12 cellular contexts compared by ENCODE assay signal in genomic region chrX:136170109-136170800, GRCh38. TPM values are rescaled to one million over a fixed set of nuclear protein-coding genes. Genes with fewer than 3 reads are reported as not detected.
DNase-seq lines count a peak whose midpoint lies in the region; FAIRE-seq and TF ChIP-seq lines count a peak whose summit lies in the region.
"Had no signal": no experiment of that assay in that cellular context is flagged by ENCODE, and none has a peak within 500 bp of the region (broad histone marks: within the 10 kb centered on the region; RNA-seq: fewer than 3 reads in every experiment).

No MANE protein-coding gene starts in this region.

- no peaks in the 10 kb centered on the region for H3K36me3 Mint-ChIP-seq in neural progenitor cell
- H3K36me3 Mint-ChIP-seq in activated naive CD4-positive, alpha-beta T cell treated with anti-CD3 and anti-CD28 coated beads, Interleukin-2, amount 10 ng/mL, durations not matched to agents 7 days and 5 days = no peaks in the 10 kb centered on the region
- H3K36me3 Mint-ChIP-seq: IgD-negative memory B cell, immature natural killer cell had no signal

- H3K27ac Mint-ChIP-seq in neural progenitor cell = peak overlapping the region; percentile 48
- no peak overlapping the region for H3K27ac Mint-ChIP-seq in activated naive CD4-positive, alpha-beta T cell treated with anti-CD3 and anti-CD28 coated beads, Interleukin-2, amount 10 ng/mL, durations not matched to agents 7 days and 5 days
- H3K27ac Mint-ChIP-seq: activated B cell treated with CpG ODN at 0.5 μM for 24 hours, IgD-negative memory B cell, immature natural killer cell had no signal

- H3K4me3 ChIP-seq in AG04449 (ENCODE audit: low read depth, low read length) = no peak overlapping the region
- H3K4me3 ChIP-seq in SK-N-SH (ENCODE audit: low read depth in 2 of 2, low read length in 1 of 2) = no peak overlapping the region
- H3K4me3 ChIP-seq in fibroblast of villous mesenchyme (ENCODE audit: low read depth, low read length) = peak overlapping the region; percentile 9
- no peak overlapping the region for H3K4me3 ChIP-seq in neural progenitor cell
- H3K4me3 ChIP-seq: BLaER1 treated with 17β-estradiol and CSF1 and Interleukin-3, amounts not matched to agents 10 nM and 100 nM had no signal

- no peak for FAIRE-seq in GM12892 (lab: Jason Lieb, UNC)

- H3K27ac ChIP-seq in SK-N-SH (ENCODE audit: low read depth in 2 of 2, low read length in 1 of 2) = peak overlapping the region; percentile 54 to 80; a peak in 3 of 4 replicates
- H3K27ac ChIP-seq in neural progenitor cell = no peak overlapping the region
- H3K27ac ChIP-seq: BLaER1 treated with 17β-estradiol and CSF1 and Interleukin-3, amounts not matched to agents 10 nM and 100 nM had no signal

- no peak for DNase-seq in AG04449 (ENCODE audit: low read depth, low spot score)
- no peak for DNase-seq in SK-N-SH
- DNase-seq in fibroblast of villous mesenchyme (ENCODE audit: low read depth) = peak; percentile 58
- no peak for DNase-seq in neural progenitor cell (ENCODE audit: low spot score)
- DNase-seq in SK-N-DZ (ENCODE audit: low spot score) = no peak
- no peak for DNase-seq in GM12892 (ENCODE audit: insufficient read length)
- no peak for DNase-seq in activated naive CD4-positive, alpha-beta T cell treated with anti-CD3 and anti-CD28 coated beads, Interleukin-2, amount 10 ng/mL, durations not matched to agents 7 days and 5 days
- DNase-seq in HEK293T (ENCODE audit: extremely low spot score) = no peak
- DNase-seq: activated B cell treated with CpG ODN at 0.5 μM for 24 hours, immature natural killer cell had no signal

- peaks cover 11 to 16% of the 10 kb centered on the region in 2 experiments for H3K4me1 ChIP-seq in SK-N-SH (ENCODE audit: control insufficient read depth in 1 of 2, insufficient read depth in 2 of 2, low read depth in 1 of 2, low read length in 1 of 2)
- H3K4me1 ChIP-seq in neural progenitor cell = peaks cover 13% of the 10 kb centered on the region

- H3K9me2 ChIP-seq in SK-N-SH = no peaks in the 10 kb centered on the region

- H3K4me2 ChIP-seq in SK-N-SH = peak overlapping the region; percentile 26
- H3K4me2 ChIP-seq in neural progenitor cell = no peak overlapping the region

- peak overlapping the region; percentile 51 for H3K4me3 Mint-ChIP-seq in neural progenitor cell
- no peak overlapping the region for H3K4me3 Mint-ChIP-seq in activated naive CD4-positive, alpha-beta T cell treated with anti-CD3 and anti-CD28 coated beads, Interleukin-2, amount 10 ng/mL, durations not matched to agents 7 days and 5 days
- H3K4me3 Mint-ChIP-seq: activated B cell treated with CpG ODN at 0.5 μM for 24 hours, IgD-negative memory B cell, immature natural killer cell had no signal

- no peak for TF ChIP-seq RAD21 in SK-N-SH (IDR thresholded peaks at IDR 0.05; ENCODE audit: low read length)

- no peak for TF ChIP-seq EP300 in SK-N-SH (IDR thresholded peaks at IDR 0.05; ENCODE audit: borderline replicate concordance in 1 of 2, low read depth in 1 of 2, low read length in 1 of 2)

- H2AFZ ChIP-seq in SK-N-SH (ENCODE audit: low read depth) (no peak overlapping the region), neural progenitor cell (replicated peaks) (no peak overlapping the region)

- peak; percentile 24 for TF ChIP-seq CTCF in AG04449 (IDR thresholded peaks at IDR 0.05; ENCODE audit: insufficient read depth, low read length, missing control alignments)
- peak; percentile 16; the same call in 1 of the 2 replicates for TF ChIP-seq CTCF in SK-N-SH (IDR thresholded peaks at IDR 0.05)
- peak; percentile 45 for TF ChIP-seq CTCF in fibroblast of villous mesenchyme (IDR thresholded peaks at IDR 0.05; ENCODE audit: insufficient read depth, low read depth, low read length)
- TF ChIP-seq CTCF in neural progenitor cell (IDR thresholded peaks at IDR 0.05) = no peak

- H3K79me2 ChIP-seq in SK-N-SH (ENCODE audit: insufficient read depth) = no peaks in the 10 kb centered on the region
- H3K79me2 ChIP-seq in neural progenitor cell (ENCODE audit: low read depth) = no peaks in the 10 kb centered on the region

- peaks cover 56% of the 10 kb centered on the region for H3K4me1 Mint-ChIP-seq in neural progenitor cell
- no peaks in the 10 kb centered on the region for H3K4me1 Mint-ChIP-seq in activated naive CD4-positive, alpha-beta T cell treated with anti-CD3 and anti-CD28 coated beads, Interleukin-2, amount 10 ng/mL, durations not matched to agents 7 days and 5 days
- H3K4me1 Mint-ChIP-seq: activated B cell treated with CpG ODN at 0.5 μM for 24 hours, IgD-negative memory B cell, immature natural killer cell had no signal

- POLR2A ChIA-PET in AG04449 (lab: Yijun Ruan, JAX) = interaction anchor here (1.0 to 1.3 kb wide), 2 partner anchors 26 to 45 kb away, joined by 3 to 4 read pairs; no protein-coding TSS in a partner anchor
- POLR2A ChIA-PET in SK-N-SH (lab: Yijun Ruan, JAX) = no interaction called here
- POLR2A ChIA-PET in HEK293T (lab: Yijun Ruan, JAX) = interaction anchor here (0.6 to 1.6 kb wide), 7 partner anchors 15 to 110 kb away, joined by 3 to 7 read pairs (median 4); no protein-coding TSS in a partner anchor

- TF ChIP-seq POLR2A in GM12892 (IDR thresholded peaks at IDR 0.05; ENCODE audit: low read depth, low read length) = no peak

- CTCF ChIA-PET in AG04449 (lab: Yijun Ruan, JAX) (interaction anchor here (1.2 to 3.6 kb wide), 4 partner anchors 11 to 142 kb away, joined by 3 to 30 read pairs (median 17); no protein-coding TSS in a partner anchor), SK-N-SH (lab: Yijun Ruan, JAX) (interaction anchor here (1.1 kb wide), 1 partner anchor 8 kb away, joined by 5 read pairs; no protein-coding TSS in a partner anchor), HEK293T (lab: Yijun Ruan, JAX) (interaction anchor here (0.7 to 1.2 kb wide), 5 partner anchors 97 to 406 kb away, joined by 3 to 5 read pairs (median 5); no protein-coding TSS in a partner anchor)
- CTCF ChIA-PET in activated naive CD4-positive, alpha-beta T cell treated with anti-CD3 and anti-CD28 coated beads, Interleukin-2, amount 10 ng/mL, durations not matched to agents 7 days and 5 days (lab: Charles Lee) = interaction anchor here (1.3 to 1.4 kb wide), 2 partner anchors 8 to 39 kb away, joined by 4 to 6 read pairs; no protein-coding TSS in a partner anchor

- H3K9me3 Mint-ChIP-seq in neural progenitor cell = peaks cover 7% of the 10 kb centered on the region
- H3K9me3 Mint-ChIP-seq in activated naive CD4-positive, alpha-beta T cell treated with anti-CD3 and anti-CD28 coated beads, Interleukin-2, amount 10 ng/mL, durations not matched to agents 7 days and 5 days = no peaks in the 10 kb centered on the region
- H3K9me3 Mint-ChIP-seq: activated B cell treated with CpG ODN at 0.5 μM for 24 hours, IgD-negative memory B cell, immature natural killer cell had no signal

- H3K27me3 ChIP-seq in SK-N-SH (ENCODE audit: insufficient read depth) (peaks cover 6% of the 10 kb centered on the region; the same call in 1 of the 2 replicates), neural progenitor cell (no peaks in the 10 kb centered on the region)

- H4K20me1 ChIP-seq in SK-N-SH (ENCODE audit: insufficient read depth) = no peaks in the 10 kb centered on the region
- H4K20me1 ChIP-seq in neural progenitor cell (ENCODE audit: low read depth) = peaks cover 16% of the 10 kb centered on the region

- no peaks in the 10 kb centered on the region for H3K9me3 ChIP-seq in SK-N-SH
- H3K9me3 ChIP-seq in neural progenitor cell (ENCODE audit: low read depth) = no peaks in the 10 kb centered on the region
- H3K9me3 ChIP-seq: BLaER1 treated with 17β-estradiol and CSF1 and Interleukin-3, amounts not matched to agents 10 nM and 100 nM had no signal

- H3K9ac ChIP-seq in SK-N-SH (peak overlapping the region; percentile 6; the same call in 1 of the 2 replicates), neural progenitor cell (no peak overlapping the region)
- H3K9ac ChIP-seq: BLaER1 treated with 17β-estradiol and CSF1 and Interleukin-3, amounts not matched to agents 10 nM and 100 nM had no signal

- WGBS in SK-N-SH (ENCODE audit: low lambda C conversion rate) = 53% methylated on average over 9 of the region's 9 CpGs

- H3K27me3 Mint-ChIP-seq in neural progenitor cell (ENCODE audit: insufficient read depth, low read depth) = peaks cover 6% of the 10 kb centered on the region
- no peaks in the 10 kb centered on the region for H3K27me3 Mint-ChIP-seq in activated naive CD4-positive, alpha-beta T cell treated with anti-CD3 and anti-CD28 coated beads, Interleukin-2, amount 10 ng/mL, durations not matched to agents 7 days and 5 days
- H3K27me3 Mint-ChIP-seq: activated B cell treated with CpG ODN at 0.5 μM for 24 hours had no signal

- H3F3A ChIP-seq in SK-N-SH (replicated peaks; ENCODE audit: insufficient read depth) (peaks cover 5% of the 10 kb centered on the region), neural progenitor cell (ENCODE audit: low read depth) (no peaks in the 10 kb centered on the region)

- H3K36me3 ChIP-seq in SK-N-SH (replicated peaks in 1 of 2; ENCODE audit: control insufficient read depth in 1 of 2, insufficient read depth in 2 of 2, low read length in 1 of 2) (no peaks in the 10 kb centered on the region), neural progenitor cell (no peaks in the 10 kb centered on the region)

TF ChIP-seq in HEK293T, 16 proteins besides CTCF, POLR2A, EP300 and RAD21 (continues in another document):
- TF ChIP-seq BHLHE40 (IDR thresholded peaks at IDR 0.05; ENCODE audit: borderline replicate concordance) (no peak), ELF4 (IDR thresholded peaks at IDR 0.05) (no peak), CTBP1 (IDR thresholded peaks at IDR 0.05; ENCODE audit: borderline replicate concordance) (no peak), ZNF384 (IDR thresholded peaks at IDR 0.05) (no peak), NFRKB (IDR thresholded peaks at IDR 0.05) (no peak), FOXA1 (IDR thresholded peaks at IDR 0.05) (no peak), TARDBP (IDR thresholded peaks at IDR 0.05) (no peak), SUZ12 (IDR thresholded peaks at IDR 0.05) (no peak), L3MBTL2 (conservative IDR thresholded peaks at IDR 0.05) (no peak)

RNA-seq across cellular contexts. Expression of gene FHL1, which starts 22.9 kb away (rescaled TPM):
- 57.8 and 71.6 TPM in 2 replicates for polyA plus RNA-seq in SK-N-SH (2012; rRNA removed)
- 62.3 and 69.9 TPM in 2 replicates for polyA plus RNA-seq in SK-N-SH (2012; cell fraction: cytosol; rRNA removed)
- 85.6 and 123 TPM in 2 replicates for polyA plus RNA-seq in SK-N-SH (2012; cell fraction: nucleus; rRNA removed)
- 69.6 and 104 TPM in 2 replicates for total RNA-seq in fibroblast of villous mesenchyme
- total RNA-seq in neural progenitor cell (ENCODE audit: low replicate concordance) = 62.1 and 67.6 TPM in 2 replicates
- 133 and 156 TPM in 2 replicates for polyA plus RNA-seq in SK-N-DZ (2014; cell fraction: cytosol; rRNA removed)
- polyA plus RNA-seq in SK-N-DZ (2014; cell fraction: nucleus; rRNA removed) = 122 and 158 TPM in 2 replicates
- 5.4 TPM for polyA plus RNA-seq in GM12892 (2012; ENCODE audit: missing spikeins)
